ENCODE assay signal across 1 cellular context in the genomic region with DNA sequence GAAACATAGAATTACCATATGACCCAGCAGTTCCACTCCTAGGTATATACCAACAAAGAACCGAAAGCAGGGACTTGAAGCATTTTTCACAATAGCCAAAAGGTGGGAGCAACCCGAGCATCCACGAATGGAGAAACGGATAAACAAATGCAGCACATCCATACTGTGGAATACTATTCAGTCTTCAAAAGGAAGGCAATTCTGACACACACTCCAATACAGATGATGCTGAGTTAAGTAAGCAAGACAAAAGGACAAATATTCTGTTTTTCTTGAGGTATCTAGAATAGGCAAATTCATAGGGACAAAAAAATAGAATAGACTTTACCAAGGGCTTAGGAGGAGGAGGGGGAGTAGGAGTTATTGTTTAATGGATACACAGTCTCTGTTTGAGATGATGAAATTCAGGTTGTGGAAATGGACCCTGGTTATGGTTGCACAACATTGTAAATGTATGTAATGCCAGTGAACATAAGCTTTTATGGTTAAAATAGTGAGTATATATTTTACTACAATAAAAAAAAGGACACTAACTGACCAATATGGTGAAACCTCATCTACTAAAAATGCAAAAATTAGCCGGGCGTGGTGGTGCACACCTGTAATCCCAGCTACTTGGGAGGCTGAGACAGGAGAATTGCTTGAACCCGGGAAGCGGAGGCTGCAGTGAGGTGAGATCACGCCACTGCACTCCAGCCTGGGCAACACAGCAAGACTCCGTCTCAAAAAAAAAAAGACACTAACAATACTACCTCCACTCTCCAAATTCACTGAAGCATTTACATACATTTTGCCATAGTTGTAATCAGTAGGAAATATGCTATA.
TF ChIP-seq lines count a peak whose summit lies in the region.

No MANE protein-coding gene starts in this region.

TF ChIP-seq in HepG2, 621 proteins besides CTCF, POLR2A, EP300 and RAD21 (continues in another document):
- TF ChIP-seq MATR3 (CRISPR knock-in tag; IDR thresholded peaks at IDR 0.05) (no peak), MTA3 (CRISPR knock-in tag; IDR thresholded peaks at IDR 0.05) (no peak), ZFP1 (CRISPR knock-in tag; IDR thresholded peaks at IDR 0.05) (no peak), ZNF792 (CRISPR knock-in tag; IDR thresholded peaks at IDR 0.05) (no peak), SP4 (CRISPR knock-in tag; IDR thresholded peaks at IDR 0.05) (no peak), SNAI1 (CRISPR knock-in tag; IDR thresholded peaks at IDR 0.05; ENCODE audit: borderline replicate concordance) (no peak), THAP11 (CRISPR knock-in tag; IDR thresholded peaks at IDR 0.05) (peak; percentile 66), RNF2 (conservative IDR thresholded peaks at IDR 0.05; ENCODE audit: low read depth) (no peak), ZNF747 (CRISPR knock-in tag; IDR thresholded peaks at IDR 0.05; ENCODE audit: borderline replicate concordance) (0 out of 2 replicates have a peak, but pooled peaks have one; percentile 25), KDM6A (CRISPR knock-in tag; IDR thresholded peaks at IDR 0.05; ENCODE audit: low read depth) (no peak), SMARCE1 (IDR thresholded peaks at IDR 0.05; ENCODE audit: borderline replicate concordance) (no peak), ZSCAN30 (CRISPR knock-in tag; IDR thresholded peaks at IDR 0.05) (no peak), ZNF607 (CRISPR knock-in tag; IDR thresholded peaks at IDR 0.05; ENCODE audit: borderline replicate concordance) (no peak), ARID2 (CRISPR knock-in tag; IDR thresholded peaks at IDR 0.05; ENCODE audit: borderline replicate concordance) (no peak), NCOR1 (IDR thresholded peaks at IDR 0.05; ENCODE audit: borderline replicate concordance, low read length) (peak; percentile 77), ETV5 (CRISPR knock-in tag; IDR thresholded peaks at IDR 0.05; ENCODE audit: borderline replicate concordance) (0 out of 2 replicates have a peak, but pooled peaks have one; percentile 27), ZNF629 (CRISPR knock-in tag; conservative IDR thresholded peaks at IDR 0.05) (no peak), PRPF4 (IDR thresholded peaks at IDR 0.05; ENCODE audit: low read depth, low read length, poor library complexity, severe bottlenecking) (no peak), ZMYM3 (CRISPR knock-in tag; IDR thresholded peaks at IDR 0.05) (peak; percentile 71; the same call in 1 of the 2 replicates)
- TF ChIP-seq, protein P1, sequence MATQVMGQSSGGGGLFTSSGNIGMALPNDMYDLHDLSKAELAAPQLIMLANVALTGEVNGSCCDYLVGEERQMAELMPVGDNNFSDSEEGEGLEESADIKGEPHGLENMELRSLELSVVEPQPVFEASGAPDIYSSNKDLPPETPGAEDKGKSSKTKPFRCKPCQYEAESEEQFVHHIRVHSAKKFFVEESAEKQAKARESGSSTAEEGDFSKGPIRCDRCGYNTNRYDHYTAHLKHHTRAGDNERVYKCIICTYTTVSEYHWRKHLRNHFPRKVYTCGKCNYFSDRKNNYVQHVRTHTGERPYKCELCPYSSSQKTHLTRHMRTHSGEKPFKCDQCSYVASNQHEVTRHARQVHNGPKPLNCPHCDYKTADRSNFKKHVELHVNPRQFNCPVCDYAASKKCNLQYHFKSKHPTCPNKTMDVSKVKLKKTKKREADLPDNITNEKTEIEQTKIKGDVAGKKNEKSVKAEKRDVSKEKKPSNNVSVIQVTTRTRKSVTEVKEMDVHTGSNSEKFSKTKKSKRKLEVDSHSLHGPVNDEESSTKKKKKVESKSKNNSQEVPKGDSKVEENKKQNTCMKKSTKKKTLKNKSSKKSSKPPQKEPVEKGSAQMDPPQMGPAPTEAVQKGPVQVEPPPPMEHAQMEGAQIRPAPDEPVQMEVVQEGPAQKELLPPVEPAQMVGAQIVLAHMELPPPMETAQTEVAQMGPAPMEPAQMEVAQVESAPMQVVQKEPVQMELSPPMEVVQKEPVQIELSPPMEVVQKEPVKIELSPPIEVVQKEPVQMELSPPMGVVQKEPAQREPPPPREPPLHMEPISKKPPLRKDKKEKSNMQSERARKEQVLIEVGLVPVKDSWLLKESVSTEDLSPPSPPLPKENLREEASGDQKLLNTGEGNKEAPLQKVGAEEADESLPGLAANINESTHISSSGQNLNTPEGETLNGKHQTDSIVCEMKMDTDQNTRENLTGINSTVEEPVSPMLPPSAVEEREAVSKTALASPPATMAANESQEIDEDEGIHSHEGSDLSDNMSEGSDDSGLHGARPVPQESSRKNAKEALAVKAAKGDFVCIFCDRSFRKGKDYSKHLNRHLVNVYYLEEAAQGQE (IDR thresholded peaks at IDR 0.05; ENCODE audit: borderline replicate concordance in 1 of 2, low read depth in 1 of 2, low read length in 2 of 2): no peak
- TF ChIP-seq, protein P2, sequence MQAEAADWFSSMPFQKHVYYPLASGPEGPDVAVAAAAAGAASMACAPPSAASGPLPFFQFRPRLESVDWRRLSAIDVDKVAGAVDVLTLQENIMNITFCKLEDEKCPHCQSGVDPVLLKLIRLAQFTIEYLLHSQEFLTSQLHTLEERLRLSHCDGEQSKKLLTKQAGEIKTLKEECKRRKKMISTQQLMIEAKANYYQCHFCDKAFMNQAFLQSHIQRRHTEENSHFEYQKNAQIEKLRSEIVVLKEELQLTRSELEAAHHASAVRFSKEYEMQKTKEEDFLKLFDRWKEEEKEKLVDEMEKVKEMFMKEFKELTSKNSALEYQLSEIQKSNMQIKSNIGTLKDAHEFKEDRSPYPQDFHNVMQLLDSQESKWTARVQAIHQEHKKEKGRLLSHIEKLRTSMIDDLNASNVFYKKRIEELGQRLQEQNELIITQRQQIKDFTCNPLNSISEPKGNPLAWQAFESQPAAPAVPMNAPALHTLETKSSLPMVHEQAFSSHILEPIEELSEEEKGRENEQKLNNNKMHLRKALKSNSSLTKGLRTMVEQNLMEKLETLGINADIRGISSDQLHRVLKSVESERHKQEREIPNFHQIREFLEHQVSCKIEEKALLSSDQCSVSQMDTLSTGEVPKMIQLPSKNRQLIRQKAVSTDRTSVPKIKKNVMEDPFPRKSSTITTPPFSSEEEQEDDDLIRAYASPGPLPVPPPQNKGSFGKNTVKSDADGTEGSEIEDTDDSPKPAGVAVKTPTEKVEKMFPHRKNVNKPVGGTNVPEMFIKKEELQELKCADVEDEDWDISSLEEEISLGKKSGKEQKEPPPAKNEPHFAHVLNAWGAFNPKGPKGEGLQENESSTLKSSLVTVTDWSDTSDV (CRISPR knock-in tag; IDR thresholded peaks at IDR 0.05): no peak
- TF ChIP-seq, protein P3, sequence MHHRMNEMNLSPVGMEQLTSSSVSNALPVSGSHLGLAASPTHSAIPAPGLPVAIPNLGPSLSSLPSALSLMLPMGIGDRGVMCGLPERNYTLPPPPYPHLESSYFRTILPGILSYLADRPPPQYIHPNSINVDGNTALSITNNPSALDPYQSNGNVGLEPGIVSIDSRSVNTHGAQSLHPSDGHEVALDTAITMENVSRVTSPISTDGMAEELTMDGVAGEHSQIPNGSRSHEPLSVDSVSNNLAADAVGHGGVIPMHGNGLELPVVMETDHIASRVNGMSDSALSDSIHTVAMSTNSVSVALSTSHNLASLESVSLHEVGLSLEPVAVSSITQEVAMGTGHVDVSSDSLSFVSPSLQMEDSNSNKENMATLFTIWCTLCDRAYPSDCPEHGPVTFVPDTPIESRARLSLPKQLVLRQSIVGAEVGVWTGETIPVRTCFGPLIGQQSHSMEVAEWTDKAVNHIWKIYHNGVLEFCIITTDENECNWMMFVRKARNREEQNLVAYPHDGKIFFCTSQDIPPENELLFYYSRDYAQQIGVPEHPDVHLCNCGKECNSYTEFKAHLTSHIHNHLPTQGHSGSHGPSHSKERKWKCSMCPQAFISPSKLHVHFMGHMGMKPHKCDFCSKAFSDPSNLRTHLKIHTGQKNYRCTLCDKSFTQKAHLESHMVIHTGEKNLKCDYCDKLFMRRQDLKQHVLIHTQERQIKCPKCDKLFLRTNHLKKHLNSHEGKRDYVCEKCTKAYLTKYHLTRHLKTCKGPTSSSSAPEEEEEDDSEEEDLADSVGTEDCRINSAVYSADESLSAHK (CRISPR knock-in tag; IDR thresholded peaks at IDR 0.05; ENCODE audit: borderline replicate concordance): no peak
- TF ChIP-seq, protein P4, sequence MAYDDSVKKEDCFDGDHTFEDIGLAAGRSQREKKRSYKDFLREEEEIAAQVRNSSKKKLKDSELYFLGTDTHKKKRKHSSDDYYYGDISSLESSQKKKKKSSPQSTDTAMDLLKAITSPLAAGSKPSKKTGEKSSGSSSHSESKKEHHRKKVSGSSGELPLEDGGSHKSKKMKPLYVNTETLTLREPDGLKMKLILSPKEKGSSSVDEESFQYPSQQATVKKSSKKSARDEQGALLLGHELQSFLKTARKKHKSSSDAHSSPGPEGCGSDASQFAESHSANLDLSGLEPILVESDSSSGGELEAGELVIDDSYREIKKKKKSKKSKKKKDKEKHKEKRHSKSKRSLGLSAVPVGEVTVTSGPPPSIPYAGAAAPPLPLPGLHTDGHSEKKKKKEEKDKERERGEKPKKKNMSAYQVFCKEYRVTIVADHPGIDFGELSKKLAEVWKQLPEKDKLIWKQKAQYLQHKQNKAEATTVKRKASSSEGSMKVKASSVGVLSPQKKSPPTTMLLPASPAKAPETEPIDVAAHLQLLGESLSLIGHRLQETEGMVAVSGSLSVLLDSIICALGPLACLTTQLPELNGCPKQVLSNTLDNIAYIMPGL (CRISPR knock-in tag; IDR thresholded peaks at IDR 0.05; ENCODE audit: borderline replicate concordance in 1 of 2, low read depth in 1 of 2): no peak
- TF ChIP-seq, protein P5, sequence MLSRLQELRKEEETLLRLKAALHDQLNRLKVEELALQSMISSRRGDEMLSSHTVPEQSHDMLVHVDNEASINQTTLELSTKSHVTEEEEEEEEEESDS (CRISPR knock-in tag; IDR thresholded peaks at IDR 0.05; ENCODE audit: borderline replicate concordance): 0 out of 2 replicates have a peak, but pooled peaks have one; percentile 30
- TF ChIP-seq, protein P6, sequence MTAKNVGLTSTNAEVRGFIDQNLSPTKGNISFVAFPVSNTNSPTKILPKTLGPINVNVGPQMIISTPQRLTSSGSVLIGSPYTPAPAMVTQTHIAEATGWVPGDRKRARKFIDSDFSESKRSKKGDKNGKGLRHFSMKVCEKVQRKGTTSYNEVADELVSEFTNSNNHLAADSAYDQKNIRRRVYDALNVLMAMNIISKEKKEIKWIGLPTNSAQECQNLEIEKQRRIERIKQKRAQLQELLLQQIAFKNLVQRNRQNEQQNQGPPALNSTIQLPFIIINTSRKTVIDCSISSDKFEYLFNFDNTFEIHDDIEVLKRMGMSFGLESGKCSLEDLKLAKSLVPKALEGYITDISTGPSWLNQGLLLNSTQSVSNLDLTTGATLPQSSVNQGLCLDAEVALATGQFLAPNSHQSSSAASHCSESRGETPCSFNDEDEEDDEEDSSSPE (CRISPR knock-in tag; IDR thresholded peaks at IDR 0.05): no peak
- TF ChIP-seq, protein P7, sequence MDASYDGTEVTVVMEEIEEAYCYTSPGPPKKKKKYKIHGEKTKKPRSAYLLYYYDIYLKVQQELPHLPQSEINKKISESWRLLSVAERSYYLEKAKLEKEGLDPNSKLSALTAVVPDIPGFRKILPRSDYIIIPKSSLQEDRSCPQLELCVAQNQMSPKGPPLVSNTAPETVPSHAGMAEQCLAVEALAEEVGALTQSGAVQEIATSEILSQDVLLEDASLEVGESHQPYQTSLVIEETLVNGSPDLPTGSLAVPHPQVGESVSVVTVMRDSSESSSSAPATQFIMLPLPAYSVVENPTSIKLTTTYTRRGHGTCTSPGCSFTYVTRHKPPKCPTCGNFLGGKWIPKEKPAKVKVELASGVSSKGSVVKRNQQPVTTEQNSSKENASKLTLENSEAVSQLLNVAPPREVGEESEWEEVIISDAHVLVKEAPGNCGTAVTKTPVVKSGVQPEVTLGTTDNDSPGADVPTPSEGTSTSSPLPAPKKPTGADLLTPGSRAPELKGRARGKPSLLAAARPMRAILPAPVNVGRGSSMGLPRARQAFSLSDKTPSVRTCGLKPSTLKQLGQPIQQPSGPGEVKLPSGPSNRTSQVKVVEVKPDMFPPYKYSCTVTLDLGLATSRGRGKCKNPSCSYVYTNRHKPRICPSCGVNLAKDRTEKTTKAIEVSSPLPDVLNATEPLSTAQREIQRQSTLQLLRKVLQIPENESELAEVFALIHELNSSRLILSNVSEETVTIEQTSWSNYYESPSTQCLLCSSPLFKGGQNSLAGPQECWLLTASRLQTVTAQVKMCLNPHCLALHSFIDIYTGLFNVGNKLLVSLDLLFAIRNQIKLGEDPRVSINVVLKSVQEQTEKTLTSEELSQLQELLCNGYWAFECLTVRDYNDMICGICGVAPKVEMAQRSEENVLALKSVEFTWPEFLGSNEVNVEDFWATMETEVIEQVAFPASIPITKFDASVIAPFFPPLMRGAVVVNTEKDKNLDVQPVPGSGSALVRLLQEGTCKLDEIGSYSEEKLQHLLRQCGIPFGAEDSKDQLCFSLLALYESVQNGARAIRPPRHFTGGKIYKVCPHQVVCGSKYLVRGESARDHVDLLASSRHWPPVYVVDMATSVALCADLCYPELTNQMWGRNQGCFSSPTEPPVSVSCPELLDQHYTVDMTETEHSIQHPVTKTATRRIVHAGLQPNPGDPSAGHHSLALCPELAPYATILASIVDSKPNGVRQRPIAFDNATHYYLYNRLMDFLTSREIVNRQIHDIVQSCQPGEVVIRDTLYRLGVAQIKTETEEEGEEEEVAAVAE (CRISPR knock-in tag; IDR thresholded peaks at IDR 0.05; ENCODE audit: borderline replicate concordance): no peak
- TF ChIP-seq, protein P8, sequence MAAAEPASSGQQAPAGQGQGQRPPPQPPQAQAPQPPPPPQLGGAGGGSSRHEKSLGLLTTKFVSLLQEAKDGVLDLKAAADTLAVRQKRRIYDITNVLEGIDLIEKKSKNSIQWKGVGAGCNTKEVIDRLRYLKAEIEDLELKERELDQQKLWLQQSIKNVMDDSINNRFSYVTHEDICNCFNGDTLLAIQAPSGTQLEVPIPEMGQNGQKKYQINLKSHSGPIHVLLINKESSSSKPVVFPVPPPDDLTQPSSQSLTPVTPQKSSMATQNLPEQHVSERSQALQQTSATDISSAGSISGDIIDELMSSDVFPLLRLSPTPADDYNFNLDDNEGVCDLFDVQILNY (CRISPR knock-in tag; conservative IDR thresholded peaks at IDR 0.05): no peak
- TF ChIP-seq, protein P9, sequence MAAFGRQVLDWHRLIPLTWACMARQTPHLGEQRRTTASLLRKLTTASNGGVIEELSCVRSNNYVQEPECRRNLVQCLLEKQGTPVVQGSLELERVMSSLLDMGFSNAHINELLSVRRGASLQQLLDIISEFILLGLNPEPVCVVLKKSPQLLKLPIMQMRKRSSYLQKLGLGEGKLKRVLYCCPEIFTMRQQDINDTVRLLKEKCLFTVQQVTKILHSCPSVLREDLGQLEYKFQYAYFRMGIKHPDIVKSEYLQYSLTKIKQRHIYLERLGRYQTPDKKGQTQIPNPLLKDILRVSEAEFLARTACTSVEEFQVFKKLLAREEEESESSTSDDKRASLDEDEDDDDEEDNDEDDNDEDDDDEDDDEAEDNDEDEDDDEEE (CRISPR knock-in tag; IDR thresholded peaks at IDR 0.05): no peak
- TF ChIP-seq, protein P10, sequence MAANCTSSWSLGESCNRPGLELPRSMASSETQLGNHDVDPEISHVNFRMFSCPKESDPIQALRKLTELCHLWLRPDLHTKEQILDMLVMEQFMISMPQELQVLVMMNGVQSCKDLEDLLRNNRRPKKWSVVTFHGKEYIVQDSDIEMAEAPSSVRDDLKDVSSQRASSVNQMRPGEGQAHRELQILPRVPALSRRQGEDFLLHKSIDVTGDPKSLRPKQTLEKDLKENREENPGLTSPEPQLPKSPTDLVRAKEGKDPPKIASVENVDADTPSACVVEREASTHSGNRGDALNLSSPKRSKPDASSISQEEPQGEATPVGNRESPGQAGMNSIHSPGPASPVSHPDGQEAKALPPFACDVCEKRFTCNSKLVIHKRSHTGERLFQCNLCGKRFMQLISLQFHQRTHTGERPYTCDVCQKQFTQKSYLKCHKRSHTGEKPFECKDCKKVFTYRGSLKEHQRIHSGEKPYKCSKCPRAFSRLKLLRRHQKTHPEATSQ (CRISPR knock-in tag; IDR thresholded peaks at IDR 0.05; ENCODE audit: borderline replicate concordance): no peak
- TF ChIP-seq, protein P11, sequence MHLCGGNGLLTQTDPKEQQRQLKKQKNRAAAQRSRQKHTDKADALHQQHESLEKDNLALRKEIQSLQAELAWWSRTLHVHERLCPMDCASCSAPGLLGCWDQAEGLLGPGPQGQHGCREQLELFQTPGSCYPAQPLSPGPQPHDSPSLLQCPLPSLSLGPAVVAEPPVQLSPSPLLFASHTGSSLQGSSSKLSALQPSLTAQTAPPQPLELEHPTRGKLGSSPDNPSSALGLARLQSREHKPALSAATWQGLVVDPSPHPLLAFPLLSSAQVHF (CRISPR knock-in tag; IDR thresholded peaks at IDR 0.05): no peak
